Comparison of ENCODE assay signal across 13 cellular contexts in the genomic region with DNA sequence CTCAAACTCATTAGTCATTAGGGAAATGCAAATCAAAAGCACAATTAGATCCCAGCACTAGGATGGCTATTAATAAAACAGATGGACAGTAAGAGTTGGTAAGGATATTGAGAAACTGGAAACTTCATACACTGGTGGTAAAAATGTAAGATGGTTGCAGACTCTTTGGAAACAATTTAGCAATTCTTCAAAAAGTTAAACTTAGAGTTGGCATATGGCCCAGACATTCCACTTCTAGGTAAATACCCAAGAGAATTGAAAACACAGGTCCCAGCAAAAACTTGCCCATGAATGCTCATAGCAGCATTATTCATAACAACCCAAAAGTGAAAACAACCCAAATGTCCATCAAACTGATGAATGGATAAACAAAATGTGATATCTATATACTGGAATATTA.
A peak's percentile ranks its signal among the peaks of the same experiment; 100 is the strongest.
DNase-seq lines count a peak whose midpoint lies in the region; ATAC-seq, FAIRE-seq and TF ChIP-seq lines count a peak whose summit lies in the region.
"Had no signal": no experiment of that assay in that cellular context is flagged by ENCODE, and none has a peak within 500 bp of the region (broad histone marks: within the 10 kb centered on the region; RNA-seq: fewer than 3 reads in every experiment).

No MANE protein-coding gene starts in this region.

- H3K4me3 Mint-ChIP-seq in T-cell, result no peak overlapping the region
- H3K4me3 Mint-ChIP-seq: CD8-positive, alpha-beta memory T cell had no signal

- H3K4me1 Mint-ChIP-seq in T-cell, result peaks cover 4 to 7% (median 5%) of the 10 kb centered on the region in 3 donors

- CTCF ChIA-PET in T-cell (lab: Charles Lee), result no interaction called here

- H3K9me3 Mint-ChIP-seq in T-cell, result no peaks in the 10 kb centered on the region
- H3K9me3 Mint-ChIP-seq: CD8-positive, alpha-beta memory T cell had no signal

- FAIRE-seq in GM19239 (lab: Jason Lieb, UNC), result peak; percentile 40

- peak overlapping the region; percentile 87 for H3K27ac ChIP-seq in VCaP
- H3K27ac ChIP-seq: cardiac muscle cell had no signal

- no peaks in the 10 kb centered on the region for H3K27me3 Mint-ChIP-seq in T-cell

- POLR2A ChIA-PET in T-cell (lab: Charles Lee), result no interaction called here

- TF ChIP-seq CTCF in VCaP (conservative IDR thresholded peaks at IDR 0.05) (no peak), fibroblast of mammary gland (conservative IDR thresholded peaks at IDR 0.05; ENCODE audit: control insufficient read depth, insufficient read depth, low read depth, low read length) (no peak), retinal pigment epithelial cell (conservative IDR thresholded peaks at IDR 0.05; ENCODE audit: low read depth, low read length) (no peak)

- H3K4me3 ChIP-seq in fibroblast of mammary gland (ENCODE audit: control insufficient read depth, low read depth, low read length), result no peak overlapping the region
- no peak overlapping the region for H3K4me3 ChIP-seq in retinal pigment epithelial cell (ENCODE audit: low read length)
- H3K4me3 ChIP-seq: cardiac muscle cell had no signal

- ATAC-seq in GM18498 (IDR thresholded peaks at IDR 0.05; ENCODE audit: unreplicated experiment) (no peak), GM18511 (IDR thresholded peaks at IDR 0.05; ENCODE audit: unreplicated experiment) (no peak), T-cell (replicated peaks in 1 of 4) (no peak)

- DNase-seq in GM19239 (ENCODE audit: insufficient read length, low spot score) (no peak), fibroblast of mammary gland (ENCODE audit: low read depth) (peak; percentile 66), retinal pigment epithelial cell (ENCODE audit: low read depth) (peak; percentile 88), amygdala (lab: John Stamatoyannopoulos, UW) (no peak), T-cell (no peak)
- DNase-seq: activated CD8-positive, alpha-beta memory T cell treated with anti-CD3 and anti-CD28 coated beads, Interleukin-2, amount 50 U/mL, for 48 hours; CD8-positive, alpha-beta memory T cell; NCI-H1436; stimulated activated naive CD4-positive, alpha-beta T cell had no signal

- no peak overlapping the region for H3K27ac Mint-ChIP-seq in T-cell

- H3K36me3 Mint-ChIP-seq in T-cell, result peaks cover 53% of the 10 kb centered on the region

Comparison
In these comparisons a context has a peak if more than half of its experiments do, and no peak if none do; other contexts are left out.
1. DNase-seq: peak in fibroblast of mammary gland (single experiment) and retinal pigment epithelial cell (single experiment); none in GM19239 (single experiment), amygdala (0 of 56) and T-cell (0 of 34).